In the genomic region with DNA sequence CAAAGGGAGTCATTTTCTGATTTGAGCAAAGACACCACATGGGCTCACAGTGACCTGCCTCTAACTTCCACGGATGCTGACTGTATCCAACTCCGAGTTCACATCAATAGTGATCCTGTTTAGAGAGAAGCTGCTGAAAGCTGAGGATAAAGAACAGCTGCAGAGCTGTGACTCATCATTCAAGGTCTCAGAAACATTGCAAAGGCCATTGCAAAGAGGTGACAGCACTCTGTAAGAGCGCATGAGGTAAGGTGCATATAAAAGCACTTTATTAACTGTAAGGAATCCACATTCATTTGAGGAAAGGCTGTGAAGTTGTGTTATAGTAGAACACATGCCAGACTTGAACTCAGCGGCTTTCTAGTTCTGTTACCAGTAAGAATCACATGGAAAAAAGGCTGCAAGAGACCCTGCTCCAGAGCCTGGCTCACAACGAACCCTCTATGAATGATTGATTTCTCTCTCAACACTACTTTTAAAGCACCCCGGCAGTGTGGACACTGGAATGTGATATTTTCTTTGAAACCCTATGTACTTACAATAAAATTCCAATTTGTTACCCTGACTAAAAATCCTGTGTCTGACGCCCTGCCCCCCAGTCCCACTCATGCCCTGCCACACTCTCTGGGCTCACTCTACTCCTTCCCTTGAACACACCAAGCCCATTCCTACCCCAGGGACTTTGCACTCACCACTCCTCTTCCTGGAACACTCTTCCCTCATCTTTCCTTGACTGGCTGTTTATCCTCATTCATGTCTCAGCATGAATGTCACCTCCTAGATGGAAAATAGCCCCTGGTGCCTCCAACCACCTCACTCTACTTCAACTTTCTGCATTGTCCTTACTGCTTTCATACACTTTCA, we compare ENCODE assay signal across 10 cellular contexts.
DNase-seq lines count a peak whose midpoint lies in the region; ATAC-seq, FAIRE-seq and TF ChIP-seq lines count a peak whose summit lies in the region.
"Had no signal": no experiment of that assay in that cellular context is flagged by ENCODE, and none has a peak within 500 bp of the region (broad histone marks: within the 10 kb centered on the region; RNA-seq: fewer than 3 reads in every experiment).

No MANE protein-coding gene starts in this region.

- H3K27ac ChIP-seq in H9 (ENCODE audit: insufficient read length, low read depth, low read length), result no peak overlapping the region

- no peak overlapping the region for H3K56ac ChIP-seq in H9 (ENCODE audit: insufficient read length, low read depth, low read length)

- H3K4me2 ChIP-seq in H9 (ENCODE audit: insufficient read depth, insufficient read length, low read length), result no peak overlapping the region

- no peaks in the 10 kb centered on the region for H3K9me3 ChIP-seq in H9 (ENCODE audit: control insufficient read depth, low read depth, low read length)

- no peak overlapping the region for H2BK120ac ChIP-seq in H9 (ENCODE audit: low read depth, low read length, poor library complexity, severe bottlenecking)

- H3K9me3 Mint-ChIP-seq in nephron (no peaks in the 10 kb centered on the region), H9 (no peaks in the 10 kb centered on the region; a peak in 1 of 5 replicates)

- H3K9ac ChIP-seq in H9 (ENCODE audit: extremely low read depth, insufficient read length, low read length), result no peak overlapping the region

- peaks cover 8% of the 10 kb centered on the region; the same call in 1 of the 2 replicates for H3K4me1 ChIP-seq in H9 (ENCODE audit: insufficient read depth, low read length)

- no peaks in the 10 kb centered on the region for H3K79me2 ChIP-seq in H9 (ENCODE audit: insufficient read depth, low read length)

- TF ChIP-seq CTCF in epithelial cell of esophagus (IDR thresholded peaks at IDR 0.05; ENCODE audit: insufficient read depth, low read depth, low read length, missing control alignments) (no peak), nephron (IDR thresholded peaks at IDR 0.05; ENCODE audit: unreplicated experiment in 3 of 3) (no peak), H9 (conservative IDR thresholded peaks at IDR 0.05) (no peak)

- WGBS in H9 (ENCODE audit: extremely low coverage, insufficient read length, low lambda C conversion rate), result no CpG with 5 or more reads among the region's 7 CpGs

- no peak overlapping the region for H3K4me3 ChIP-seq in epithelial cell of esophagus (ENCODE audit: low read length)

- H4K5ac ChIP-seq in H9 (ENCODE audit: insufficient read length, low read depth, low read length), result no peak overlapping the region

- ATAC-seq in HG03571 (IDR thresholded peaks at IDR 0.05; ENCODE audit: unreplicated experiment) (no peak), GM18511 (IDR thresholded peaks at IDR 0.05; ENCODE audit: unreplicated experiment) (no peak)

- DNase-seq in ELR (ENCODE audit: low read depth) (peak; percentile 73), NCI-H82 treated with DMSO at 0.1 percent for 48 hours (lab: John Stamatoyannopoulos, UW; ENCODE audit: unreplicated experiment) (peak; percentile 79), epithelial cell of esophagus (ENCODE audit: low read depth) (peak; percentile 69), GM12891 (ENCODE audit: insufficient read length, low spot score) (no peak), H9 (no peak)
- DNase-seq: T-helper 2 cell had no signal

- H2BK15ac ChIP-seq in H9 (ENCODE audit: low read depth, low read length), result no peak overlapping the region

- peak overlapping the region; percentile 77 to 93 (median 91) for H3K27ac Mint-ChIP-seq in nephron
- H3K27ac Mint-ChIP-seq in H9, result no peak overlapping the region

- H3T11ph ChIP-seq in H9 (ENCODE audit: low read length), result no peak overlapping the region

- no peak overlapping the region for H3K14ac ChIP-seq in H9 (ENCODE audit: insufficient read depth, low read length)

- H3K23me2 ChIP-seq in H9 (ENCODE audit: insufficient read length, low read depth, low read length, poor library complexity, severe bottlenecking), result no peaks in the 10 kb centered on the region

- no peak overlapping the region for H3K23ac ChIP-seq in H9 (ENCODE audit: insufficient read length, low read depth, low read length)

- no peak for TF ChIP-seq POLR2A in GM12891 (IDR thresholded peaks at IDR 0.05; ENCODE audit: low read depth, low read length)

- H3K4me1 Mint-ChIP-seq in nephron (peaks cover 51% of the 10 kb centered on the region), H9 (peaks cover 56 to 57% of the 10 kb centered on the region in 2 experiments)

- H4K20me1 ChIP-seq in H9 (ENCODE audit: control insufficient read depth, insufficient read depth, insufficient read length), result no peaks in the 10 kb centered on the region

- no peak overlapping the region for H4K8ac ChIP-seq in H9 (replicated peaks; ENCODE audit: insufficient read length, low read depth, low read length)

- H4K91ac ChIP-seq in H9 (ENCODE audit: insufficient read length, low read depth, low read length), result no peak overlapping the region

- H2BK5ac ChIP-seq in H9 (ENCODE audit: insufficient read length, low read length), result no peak overlapping the region

- H2AFZ ChIP-seq in H9 (ENCODE audit: low read length), result no peak overlapping the region

- no peak overlapping the region for H2BK20ac ChIP-seq in H9 (ENCODE audit: low read depth, low read length, poor library complexity, severe bottlenecking)

- no peaks in the 10 kb centered on the region for H3K36me3 Mint-ChIP-seq in nephron (ENCODE audit: low read depth)
- H3K36me3 Mint-ChIP-seq in H9 (ENCODE audit: insufficient read depth in 1 of 3, low read depth in 3 of 3), result peaks cover 0 to 2% (median 0%) of the 10 kb centered on the region in 3 experiments; a peak in 2 of 7 replicates

- no peak overlapping the region for H3K4ac ChIP-seq in H9 (ENCODE audit: low read depth, low read length)

- H3K79me1 ChIP-seq in H9 (ENCODE audit: insufficient read depth, low read depth, low read length, poor library complexity, severe bottlenecking), result no peaks in the 10 kb centered on the region

- peaks cover 26% of the 10 kb centered on the region for H3K27me3 Mint-ChIP-seq in nephron (ENCODE audit: low read depth)
- H3K27me3 Mint-ChIP-seq in H9 (ENCODE audit: low read depth), result peaks cover 8% of the 10 kb centered on the region

- FAIRE-seq in GM12891 (lab: Jason Lieb, UNC), result no peak
- FAIRE-seq: colon had no signal

- H3K4me3 Mint-ChIP-seq in nephron (peak overlapping the region in 1 of 3 experiments; percentile 1), H9 (no peak overlapping the region)

- no peaks in the 10 kb centered on the region for H3K27me3 ChIP-seq in H9 (ENCODE audit: insufficient read depth, low read length)

- H2AK5ac ChIP-seq in H9 (ENCODE audit: insufficient read length, low read length), result no peak overlapping the region

- H2BK12ac ChIP-seq in H9 (ENCODE audit: insufficient read length, low read depth, low read length), result no peak overlapping the region

- H3K18ac ChIP-seq in H9 (ENCODE audit: insufficient read length, low read depth, low read length), result no peak overlapping the region

TF ChIP-seq in GM12891, 5 proteins besides CTCF, POLR2A, EP300 and RAD21:
- TF ChIP-seq SPI1 (IDR thresholded peaks at IDR 0.05; ENCODE audit: low read depth, low read length) (no peak), TAF1 (IDR thresholded peaks at IDR 0.05; ENCODE audit: low read depth, low read length) (no peak)

Comparison
In these comparisons a context has a peak if more than half of its experiments do, and no peak if none do; other contexts are left out.
1. DNase-seq: peak in ELR (single experiment), NCI-H82 treated with DMSO at 0.1 percent for 48 hours (single experiment) and epithelial cell of esophagus (single experiment); none in GM12891 (single experiment) and H9 (single experiment).
2. H3K27ac Mint-ChIP-seq: peak in nephron (3 of 3); none in H9 (0 of 3).